8 cellular contexts compared by ENCODE assay signal in the genomic region with DNA sequence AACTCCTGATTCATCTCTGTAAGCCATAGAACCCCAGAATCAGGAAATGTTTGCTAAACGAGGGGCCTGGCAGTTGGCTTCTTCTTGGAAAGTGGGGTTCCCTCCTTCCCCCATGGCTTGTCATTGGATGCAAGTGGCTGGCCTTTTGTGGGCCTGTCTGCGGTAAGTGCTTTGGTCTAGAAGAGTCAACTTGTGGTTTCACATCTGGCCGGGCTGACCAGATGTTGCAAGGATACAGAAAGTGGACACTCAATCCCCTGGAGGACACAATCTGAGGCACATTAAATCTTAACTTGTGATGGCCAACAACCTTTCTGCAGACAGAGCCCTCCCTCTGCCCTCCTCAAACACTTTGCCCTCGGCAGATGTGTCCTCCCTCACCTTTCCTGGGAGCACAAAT. TPM values are rescaled to one million over a fixed set of nuclear protein-coding genes. Genes with fewer than 3 reads are reported as not detected.
A peak's percentile ranks its signal among the peaks of the same experiment; 100 is the strongest.
DNase-seq lines count a peak whose midpoint lies in the region; ATAC-seq, FAIRE-seq and TF ChIP-seq lines count a peak whose summit lies in the region.

No MANE protein-coding gene starts in this region.

- peak overlapping the region; percentile 73 for H3K27ac Mint-ChIP-seq in mesothelial cell of epicardium

- peak overlapping the region; percentile 81 for H3K4me3 Mint-ChIP-seq in mesothelial cell of epicardium

- FAIRE-seq in small intestine (lab: Jason Lieb, UNC): no peak

- peaks cover 30% of the 10 kb centered on the region; the same call in 1 of the 2 replicates for H3K4me1 ChIP-seq in HUES6 (ENCODE audit: control insufficient read depth, insufficient read depth, low read length)
- peaks cover 4 to 15% of the 10 kb centered on the region in 2 donors for H3K4me1 ChIP-seq in ascending aorta
- peaks cover 7% of the 10 kb centered on the region in 2 donors for H3K4me1 ChIP-seq in small intestine (ENCODE audit: control insufficient read depth in 2 of 2, insufficient read depth in 1 of 2, low read depth in 1 of 2, low read length in 1 of 2)

- H3K27me3 ChIP-seq in HUES6 (ENCODE audit: control insufficient read depth, insufficient read depth, low read length) (peaks cover 10% of the 10 kb centered on the region), ascending aorta (no peaks in the 10 kb centered on the region), small intestine (ENCODE audit: control insufficient read depth in 2 of 2, insufficient read depth in 2 of 2, low read length in 2 of 2) (no peaks in the 10 kb centered on the region)

- H3K9ac ChIP-seq in HUES6 (ENCODE audit: low read length): no peak overlapping the region

- ATAC-seq in GM18873 (IDR thresholded peaks at IDR 0.05; ENCODE audit: low FRiP score, unreplicated experiment): no peak
- no peak for ATAC-seq in HG03342 (IDR thresholded peaks at IDR 0.05; ENCODE audit: unreplicated experiment)

- H3K36me3 ChIP-seq in HUES6 (ENCODE audit: control insufficient read depth, insufficient read depth, low read length) (peaks cover 3% of the 10 kb centered on the region; the same call in 1 of the 2 replicates), ascending aorta (peaks cover 8 to 10% of the 10 kb centered on the region in 2 donors), small intestine (ENCODE audit: control insufficient read depth in 2 of 2, insufficient read depth in 2 of 2, low read length in 2 of 2) (no peaks in the 10 kb centered on the region)

- H3K27me3 Mint-ChIP-seq in mesothelial cell of epicardium (ENCODE audit: low read depth): no peaks in the 10 kb centered on the region

- H3K27ac ChIP-seq in HUES6 (ENCODE audit: low read depth, low read length) (no peak overlapping the region), ascending aorta (peak overlapping the region; percentile 83 to 85), small intestine (ENCODE audit: low read depth in 1 of 2, low read length in 1 of 2) (no peak overlapping the region)

- H3K9me3 ChIP-seq in HUES6 (ENCODE audit: control insufficient read depth, insufficient read depth, low read depth, low read length) (no peaks in the 10 kb centered on the region), ascending aorta (no peaks in the 10 kb centered on the region), small intestine (ENCODE audit: control insufficient read depth, low read depth) (no peaks in the 10 kb centered on the region)

- DNase-seq in AG08396 (ENCODE audit: low spot score) (peak; percentile 21), ascending aorta (ENCODE audit: low spot score in 2 of 2) (no peak), mesothelial cell of epicardium (ENCODE audit: low spot score in 2 of 2, unreplicated experiment in 2 of 2) (no peak), small intestine (no peak)
- DNase-seq in stimulated activated CD8-positive, alpha-beta memory T cell treated with anti-CD3 and anti-CD28 coated beads, Interleukin-4, amount 100 ng/mL, for 48 hours: no peak

- H3K36me3 Mint-ChIP-seq in mesothelial cell of epicardium: no peaks in the 10 kb centered on the region

- WGBS in small intestine, 3 donors: 59 to 65% (median 62%) methylated on average over 4 of the region's 4 CpGs

- peak overlapping the region; percentile 85; the same call in 1 of the 2 replicates for H3K4me3 ChIP-seq in HUES6 (ENCODE audit: low read depth, low read length)
- peak overlapping the region; percentile 71 to 84 for H3K4me3 ChIP-seq in ascending aorta
- H3K4me3 ChIP-seq in small intestine (ENCODE audit: low read depth in 1 of 2, low read length in 2 of 2): peak overlapping the region in 1 of 2 donors; percentile 45

- TF ChIP-seq CTCF in ascending aorta (IDR thresholded peaks at IDR 0.05) (no peak), mesothelial cell of epicardium (IDR thresholded peaks at IDR 0.05; ENCODE audit: unreplicated experiment) (no peak)

- no peaks in the 10 kb centered on the region for H3K9me3 Mint-ChIP-seq in mesothelial cell of epicardium

- peaks cover 32% of the 10 kb centered on the region for H3K4me1 Mint-ChIP-seq in mesothelial cell of epicardium

- intact Hi-C loops in ascending aorta (cut with DNase I): loop anchor here (2.0 to 10.0 kb wide), 3 partner anchors 229 to 851 kb away; a partner anchor contains a TSS

RNA-seq across cellular contexts. Expression of a gene that starts 1.1 kb away (rescaled TPM):
- total RNA-seq in ascending aorta (23.4 TPM), mesothelial cell of epicardium (34.2 to 40.4 TPM (median 39.7 TPM) in 3 replicates)
- 10 to 100 TPM; 26.3 to 54.9 (median 42.5) TPM for polyA plus RNA-seq in small intestine

Comparison
In these comparisons a context has a peak if more than half of its experiments do, and no peak if none do; other contexts are left out.
1. H3K27ac ChIP-seq: peak in ascending aorta (2 of 2); none in HUES6 (single experiment) and small intestine (0 of 2).